ENCODE assay signal across 8 cellular contexts in genomic region chr10:58064714-58065528, GRCh38.
DNase-seq lines count a peak whose midpoint lies in the region; ATAC-seq and TF ChIP-seq lines count a peak whose summit lies in the region.

No MANE protein-coding gene starts in this region.

- no peaks in the 10 kb centered on the region for H3K4me1 Mint-ChIP-seq in activated naive CD4-positive, alpha-beta T cell treated with anti-CD3 and anti-CD28 coated beads for 36 hours (ENCODE audit: low read depth)

- H3K27me3 Mint-ChIP-seq in activated naive CD4-positive, alpha-beta T cell treated with anti-CD3 and anti-CD28 coated beads for 36 hours (ENCODE audit: low read depth), result peaks cover 16% of the 10 kb centered on the region

- H3K9me3 Mint-ChIP-seq in activated naive CD4-positive, alpha-beta T cell treated with anti-CD3 and anti-CD28 coated beads for 36 hours, result no peaks in the 10 kb centered on the region

- no peak overlapping the region for H3K27ac Mint-ChIP-seq in activated naive CD4-positive, alpha-beta T cell treated with anti-CD3 and anti-CD28 coated beads for 36 hours

- H3K4me3 ChIP-seq in epithelial cell of proximal tubule (ENCODE audit: low read depth, low read length), result no peak overlapping the region

- peak; percentile 56 for ATAC-seq in HG03520 (IDR thresholded peaks at IDR 0.05; ENCODE audit: unreplicated experiment)
- ATAC-seq in GM18873 (IDR thresholded peaks at IDR 0.05; ENCODE audit: low FRiP score, unreplicated experiment), result no peak

- TF ChIP-seq CTCF in epithelial cell of proximal tubule (conservative IDR thresholded peaks at IDR 0.05; ENCODE audit: low read depth, low read length), result peak; percentile 93

- peak; percentile 10 for DNase-seq in activated naive CD4-positive, alpha-beta T cell treated with anti-CD3 and anti-CD28 coated beads for 36 hours
- no peak for DNase-seq in activated naive CD4-positive, alpha-beta T cell (lab: John Stamatoyannopoulos, UW)
- DNase-seq in RPMI7951 (ENCODE audit: low read depth) (peak; percentile 50), epithelial cell of proximal tubule (ENCODE audit: low read depth) (peak; percentile 12), occipital lobe (lab: John Stamatoyannopoulos, UW) (peak; percentile 11)
- no peak for DNase-seq in activated effector memory CD4-positive, alpha-beta T cell treated with anti-CD3 and anti-CD28 coated beads, Interleukin-2, amount 50 U/mL, for 16 hours

- CTCF ChIA-PET in activated naive CD4-positive, alpha-beta T cell treated with anti-CD3 and anti-CD28 coated beads for 36 hours (lab: Charles Lee), result interaction anchor here (0.5 to 1.2 kb wide), 3 partner anchors 227 to 525 kb away, joined by 3 to 5 read pairs (median 3); no protein-coding TSS in a partner anchor

- H3K4me3 Mint-ChIP-seq in activated naive CD4-positive, alpha-beta T cell treated with anti-CD3 and anti-CD28 coated beads for 36 hours, result no peak overlapping the region

- no peaks in the 10 kb centered on the region for H3K36me3 Mint-ChIP-seq in activated naive CD4-positive, alpha-beta T cell treated with anti-CD3 and anti-CD28 coated beads for 36 hours (ENCODE audit: low read depth)

- intact Hi-C loops in activated naive CD4-positive, alpha-beta T cell treated with anti-CD3 and anti-CD28 coated beads for 36 hours (cut with micrococcal nuclease), result loop anchor here (1.0 to 5.0 kb wide), 2 partner anchors 87 to 728 kb away; no protein-coding TSS in a partner anchor

Comparison
In these comparisons a context has a peak if more than half of its experiments do, and no peak if none do; other contexts are left out.
1. DNase-seq: peak in activated naive CD4-positive, alpha-beta T cell treated with anti-CD3 and anti-CD28 coated beads for 36 hours (single experiment), RPMI7951 (single experiment), epithelial cell of proximal tubule (single experiment) and occipital lobe (single experiment); none in activated naive CD4-positive, alpha-beta T cell (0 of 4) and activated effector memory CD4-positive, alpha-beta T cell treated with anti-CD3 and anti-CD28 coated beads, Interleukin-2, amount 50 U/mL, for 16 hours (single experiment).